Comparison of ENCODE assay signal across 31 cellular contexts in genomic region chr20:64005394-64005793, GRCh38. TPM values are rescaled to one million over a fixed set of nuclear protein-coding genes. Genes with fewer than 3 reads are reported as not detected.
DNase-seq lines count a peak whose midpoint lies in the region; ATAC-seq and TF ChIP-seq lines count a peak whose summit lies in the region.
"Had no signal": no experiment of that assay in that cellular context is flagged by ENCODE, and none has a peak within 500 bp of the region (broad histone marks: within the 10 kb centered on the region; RNA-seq: fewer than 3 reads in every experiment).

No MANE protein-coding gene starts in this region.

- TF ChIP-seq CTCF in cardiac fibroblast (IDR thresholded peaks at IDR 0.05; ENCODE audit: low read depth, low read length) (no peak), nephron (IDR thresholded peaks at IDR 0.05; ENCODE audit: unreplicated experiment in 3 of 3) (no peak)

- H3K9me3 Mint-ChIP-seq in activated CD4-positive, alpha-beta T cell treated with anti-CD3 and anti-CD28 coated beads, Interleukin-2, amount 10 ng/mL, durations not matched to agents 7 days and 5 days: peaks cover 17% of the 10 kb centered on the region
- H3K9me3 Mint-ChIP-seq in nephron: peaks cover 8% of the 10 kb centered on the region

- intact Hi-C loops in left cardiac atrium (cut with DNase I): no loop called here

- H3K4me3 Mint-ChIP-seq in activated CD4-positive, alpha-beta T cell treated with anti-CD3 and anti-CD28 coated beads, Interleukin-2, amount 10 ng/mL, durations not matched to agents 7 days and 5 days: no peak overlapping the region
- H3K4me3 Mint-ChIP-seq in nephron: no peak overlapping the region
- H3K4me3 Mint-ChIP-seq: CD4-positive, alpha-beta T cell; stimulated activated naive B cell treated with anti-CD40 and anti-IgM and Interleukin-4, amounts not matched to agents 10 μg/mL and 1 μg/mL and 100 μg/mL, for 72 hours had no signal

- no peak for DNase-seq in activated CD4-positive, alpha-beta T cell treated with anti-CD3 and anti-CD28 coated beads, Interleukin-2, amount 10 ng/mL, durations not matched to agents 7 days and 5 days
- no peak for DNase-seq in activated CD4-positive, alpha-beta T cell treated with anti-CD3 and anti-CD28 coated beads, Interleukin-2, amount 50 U/mL, for 1 hour
- DNase-seq in HCEC 1CT (peak; percentile 45), cardiac fibroblast (ENCODE audit: low read depth in 2 of 2) (peak; percentile 14 to 22), NCI-H1092 (lab: John Stamatoyannopoulos, UW) (no peak), left cardiac atrium (no peak)
- DNase-seq: activated CD4-positive, alpha-beta T cell treated with anti-CD3 and anti-CD28 coated beads, Interleukin-2, amount 50 U/mL, for 48 hours; activated CD4-positive, CD25-positive, alpha-beta regulatory T cell; activated gamma-delta T cell treated with Interleukin-2 at 50 U/mL for 16 hours; CD4-positive, alpha-beta T cell; colonic mucosa; effector CD8-positive, alpha-beta T cell; GOT3; Kasumi-1; left lung; mesendoderm; NCI-H1092 treated with DMSO at 0.1 percent for 48 hours; NCI-H187 treated with DMSO at 0.1 percent for 48 hours; NCI-H524 treated with DMSO at 0.1 percent for 48 hours; PC-3; stimulated activated CD4-positive, alpha-beta T cell treated with anti-CD3 and anti-CD28 coated beads, Interleukin-4, amount 100 ng/mL, for 4 hours; stimulated activated naive B cell treated with anti-CD40 and anti-IgM and Interleukin-4, amounts not matched to agents 10 μg/mL and 1 μg/mL and 100 μg/mL, for 72 hours; T1000 had no signal

- H3K27ac Mint-ChIP-seq in activated CD4-positive, alpha-beta T cell treated with anti-CD3 and anti-CD28 coated beads, Interleukin-2, amount 10 ng/mL, durations not matched to agents 7 days and 5 days: peak overlapping the region; percentile 41
- peak overlapping the region in 2 of 3 experiments; percentile 39 to 53 for H3K27ac Mint-ChIP-seq in nephron
- H3K27ac Mint-ChIP-seq: CD4-positive, alpha-beta T cell; stimulated activated naive B cell treated with anti-CD40 and anti-IgM and Interleukin-4, amounts not matched to agents 10 μg/mL and 1 μg/mL and 100 μg/mL, for 72 hours had no signal

- CTCF ChIA-PET in activated CD4-positive, alpha-beta T cell treated with anti-CD3 and anti-CD28 coated beads, Interleukin-2, amount 10 ng/mL, durations not matched to agents 7 days and 5 days (lab: Charles Lee): interaction anchor here (1.1 to 1.6 kb wide), 4 partner anchors 23 to 34 kb away, joined by 3 to 6 read pairs (median 4); partner anchors contain the start of gene PRPF6

- POLR2A ChIA-PET in activated CD4-positive, alpha-beta T cell treated with anti-CD3 and anti-CD28 coated beads, Interleukin-2, amount 10 ng/mL, durations not matched to agents 7 days and 5 days (lab: Charles Lee): no interaction called here

- H3K27me3 Mint-ChIP-seq in activated CD4-positive, alpha-beta T cell treated with anti-CD3 and anti-CD28 coated beads, Interleukin-2, amount 10 ng/mL, durations not matched to agents 7 days and 5 days: no peaks in the 10 kb centered on the region
- no peaks in the 10 kb centered on the region for H3K27me3 Mint-ChIP-seq in nephron (ENCODE audit: low read depth)
- H3K27me3 Mint-ChIP-seq: CD4-positive, alpha-beta T cell; stimulated activated naive B cell treated with anti-CD40 and anti-IgM and Interleukin-4, amounts not matched to agents 10 μg/mL and 1 μg/mL and 100 μg/mL, for 72 hours had no signal

- peaks cover 22% of the 10 kb centered on the region for H3K4me1 Mint-ChIP-seq in activated CD4-positive, alpha-beta T cell treated with anti-CD3 and anti-CD28 coated beads, Interleukin-2, amount 10 ng/mL, durations not matched to agents 7 days and 5 days
- no peaks in the 10 kb centered on the region for H3K4me1 Mint-ChIP-seq in nephron

- H3K4me3 ChIP-seq in cardiac fibroblast (replicated peaks in 1 of 2; ENCODE audit: low read depth in 2 of 2, low read length in 2 of 2): no peak overlapping the region
- H3K4me3 ChIP-seq: breast epithelium, colonic mucosa, left lung, thoracic aorta had no signal

- no peak for ATAC-seq in HG02571 (IDR thresholded peaks at IDR 0.05; ENCODE audit: unreplicated experiment)
- no peak for ATAC-seq in left cardiac atrium
- ATAC-seq: left lung; PC-3; sciatic nerve; SK-N-SH treated with all-trans-retinoic acid at 6 μM for 48 hours; stimulated activated naive B cell treated with anti-CD40 and anti-IgM and Interleukin-4, amounts not matched to agents 10 μg/mL and 1 μg/mL and 100 μg/mL, for 72 hours had no signal

- peaks cover 51% of the 10 kb centered on the region for H3K36me3 Mint-ChIP-seq in activated CD4-positive, alpha-beta T cell treated with anti-CD3 and anti-CD28 coated beads, Interleukin-2, amount 10 ng/mL, durations not matched to agents 7 days and 5 days (ENCODE audit: low read depth)
- H3K36me3 Mint-ChIP-seq in nephron (ENCODE audit: low read depth): peaks cover 61% of the 10 kb centered on the region

RNA-seq across cellular contexts. Expression of gene PRPF6, which starts 24.5 kb away (rescaled TPM):
- total RNA-seq in activated CD4-positive, alpha-beta T cell treated with anti-CD3 and anti-CD28 coated beads, Interleukin-2, amount 10 ng/mL, durations not matched to agents 7 days and 5 days: 10 to 100 TPM; 67.1 to 70.8 TPM
- 10 to 100 TPM; 38.8 to 43.9 TPM for total RNA-seq in left cardiac atrium

RNA-seq across cellular contexts. Expression of gene SAMD10, which starts 26.0 kb away (rescaled TPM):
- 10 to 100 TPM; 16.3 to 17.2 TPM for total RNA-seq in activated CD4-positive, alpha-beta T cell treated with anti-CD3 and anti-CD28 coated beads, Interleukin-2, amount 10 ng/mL, durations not matched to agents 7 days and 5 days
- 1 to 10 TPM; 2.7 to 3.8 TPM for total RNA-seq in left cardiac atrium
- total RNA-seq: A172 had no signal

RNA-seq across cellular contexts. Expression of gene C20orf204, which starts 30.6 kb away (rescaled TPM):
- total RNA-seq in activated CD4-positive, alpha-beta T cell treated with anti-CD3 and anti-CD28 coated beads, Interleukin-2, amount 10 ng/mL, durations not matched to agents 7 days and 5 days: 1 to 10 TPM; 3.5 to 4.8 TPM
- 1 to 10 TPM in 1 of 2 donors, under 1 TPM in 1; 0.29 to 1.0 TPM for total RNA-seq in left cardiac atrium

RNA-seq across cellular contexts. Expression of gene ZNF512B, which starts 35.7 kb away (rescaled TPM):
- 10 to 100 TPM; 19.3 to 21.4 TPM for total RNA-seq in activated CD4-positive, alpha-beta T cell treated with anti-CD3 and anti-CD28 coated beads, Interleukin-2, amount 10 ng/mL, durations not matched to agents 7 days and 5 days
- 10 to 100 TPM; 11.7 to 14.5 TPM for total RNA-seq in left cardiac atrium

RNA-seq across cellular contexts. Expression of gene SOX18, which starts 44.0 kb away (rescaled TPM):
- under 1 TPM; 0.10 to 0.15 TPM for total RNA-seq in activated CD4-positive, alpha-beta T cell treated with anti-CD3 and anti-CD28 coated beads, Interleukin-2, amount 10 ng/mL, durations not matched to agents 7 days and 5 days
- 10 to 100 TPM; 39.4 to 83.4 TPM for total RNA-seq in left cardiac atrium
- total RNA-seq: CD4-positive, alpha-beta T cell; epithelial cell of proximal tubule had no signal

Comparison
In these comparisons a context has a peak if more than half of its experiments do, and no peak if none do; other contexts are left out.
1. DNase-seq: peak in HCEC 1CT (single experiment) and cardiac fibroblast (2 of 2); none in activated CD4-positive, alpha-beta T cell treated with anti-CD3 and anti-CD28 coated beads, Interleukin-2, amount 10 ng/mL, durations not matched to agents 7 days and 5 days (single experiment), activated CD4-positive, alpha-beta T cell treated with anti-CD3 and anti-CD28 coated beads, Interleukin-2, amount 50 U/mL, for 1 hour (single experiment), NCI-H1092 (single experiment) and left cardiac atrium (single experiment).